3 cellular contexts compared by ENCODE assay signal in the genomic region with DNA sequence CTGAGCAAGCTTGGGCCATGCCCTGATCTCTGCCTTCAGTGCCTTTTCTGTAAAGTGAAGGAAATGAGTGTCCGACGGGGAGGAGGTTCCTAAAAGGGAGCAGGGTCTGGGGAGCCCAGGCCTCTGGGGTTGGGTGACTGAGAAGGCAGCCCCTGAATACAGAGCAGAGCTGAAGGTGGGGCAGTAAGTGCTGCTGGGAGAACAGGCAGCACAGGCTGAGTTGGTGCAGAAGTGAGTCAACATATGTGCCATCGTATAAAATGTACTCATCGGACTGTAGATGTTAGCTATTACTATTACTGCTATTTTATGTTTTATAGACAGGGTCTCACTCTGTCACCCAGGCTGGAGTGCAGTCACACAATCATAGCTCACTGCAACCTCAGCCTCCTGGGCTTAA.
TF ChIP-seq lines count a peak whose summit lies in the region.

No MANE protein-coding gene starts in this region.

TF ChIP-seq in SK-N-SH treated with all-trans-retinoic acid at 6 μM for 48 hours, 23 proteins besides CTCF, POLR2A, EP300 and RAD21:
- TF ChIP-seq ZFP30 (CRISPR knock-in tag; IDR thresholded peaks at IDR 0.05) (no peak), BACH2 (CRISPR knock-in tag; IDR thresholded peaks at IDR 0.05; ENCODE audit: borderline replicate concordance) (no peak), PPARA (CRISPR knock-in tag; IDR thresholded peaks at IDR 0.05; ENCODE audit: borderline replicate concordance) (no peak), ZNF8 (CRISPR knock-in tag; IDR thresholded peaks at IDR 0.05) (no peak), GLIS3 (CRISPR knock-in tag; IDR thresholded peaks at IDR 0.05) (no peak), ISL1 (CRISPR knock-in tag; IDR thresholded peaks at IDR 0.05) (no peak), ZFP3 (CRISPR knock-in tag; IDR thresholded peaks at IDR 0.05) (no peak), TOX (CRISPR knock-in tag; IDR thresholded peaks at IDR 0.05; ENCODE audit: borderline replicate concordance) (no peak), ZNF70 (CRISPR knock-in tag; IDR thresholded peaks at IDR 0.05) (no peak)
- TF ChIP-seq, protein P1, sequence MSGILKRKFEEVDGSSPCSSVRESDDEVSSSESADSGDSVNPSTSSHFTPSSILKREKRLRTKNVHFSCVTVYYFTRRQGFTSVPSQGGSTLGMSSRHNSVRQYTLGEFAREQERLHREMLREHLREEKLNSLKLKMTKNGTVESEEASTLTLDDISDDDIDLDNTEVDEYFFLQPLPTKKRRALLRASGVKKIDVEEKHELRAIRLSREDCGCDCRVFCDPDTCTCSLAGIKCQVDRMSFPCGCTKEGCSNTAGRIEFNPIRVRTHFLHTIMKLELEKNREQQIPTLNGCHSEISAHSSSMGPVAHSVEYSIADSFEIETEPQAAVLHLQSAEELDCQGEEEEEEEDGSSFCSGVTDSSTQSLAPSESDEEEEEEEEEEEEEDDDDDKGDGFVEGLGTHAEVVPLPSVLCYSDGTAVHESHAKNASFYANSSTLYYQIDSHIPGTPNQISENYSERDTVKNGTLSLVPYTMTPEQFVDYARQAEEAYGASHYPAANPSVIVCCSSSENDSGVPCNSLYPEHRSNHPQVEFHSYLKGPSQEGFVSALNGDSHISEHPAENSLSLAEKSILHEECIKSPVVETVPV (CRISPR knock-in tag; IDR thresholded peaks at IDR 0.05) = no peak
- TF ChIP-seq, protein P2, sequence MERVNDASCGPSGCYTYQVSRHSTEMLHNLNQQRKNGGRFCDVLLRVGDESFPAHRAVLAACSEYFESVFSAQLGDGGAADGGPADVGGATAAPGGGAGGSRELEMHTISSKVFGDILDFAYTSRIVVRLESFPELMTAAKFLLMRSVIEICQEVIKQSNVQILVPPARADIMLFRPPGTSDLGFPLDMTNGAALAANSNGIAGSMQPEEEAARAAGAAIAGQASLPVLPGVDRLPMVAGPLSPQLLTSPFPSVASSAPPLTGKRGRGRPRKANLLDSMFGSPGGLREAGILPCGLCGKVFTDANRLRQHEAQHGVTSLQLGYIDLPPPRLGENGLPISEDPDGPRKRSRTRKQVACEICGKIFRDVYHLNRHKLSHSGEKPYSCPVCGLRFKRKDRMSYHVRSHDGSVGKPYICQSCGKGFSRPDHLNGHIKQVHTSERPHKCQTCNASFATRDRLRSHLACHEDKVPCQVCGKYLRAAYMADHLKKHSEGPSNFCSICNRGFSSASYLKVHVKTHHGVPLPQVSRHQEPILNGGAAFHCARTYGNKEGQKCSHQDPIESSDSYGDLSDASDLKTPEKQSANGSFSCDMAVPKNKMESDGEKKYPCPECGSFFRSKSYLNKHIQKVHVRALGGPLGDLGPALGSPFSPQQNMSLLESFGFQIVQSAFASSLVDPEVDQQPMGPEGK (CRISPR knock-in tag; IDR thresholded peaks at IDR 0.05; ENCODE audit: borderline replicate concordance) = no peak

TF ChIP-seq in SK-N-SH, 30 proteins besides CTCF, POLR2A, EP300 and RAD21:
- TF ChIP-seq FOSL2 (IDR thresholded peaks at IDR 0.05; ENCODE audit: borderline replicate concordance, low read depth) (no peak), GABPA (IDR thresholded peaks at IDR 0.05; ENCODE audit: low read depth) (no peak), TEAD4 (IDR thresholded peaks at IDR 0.05; ENCODE audit: borderline replicate concordance, insufficient read depth) (no peak), TCF12 (IDR thresholded peaks at IDR 0.05) (no peak), MEF2A (IDR thresholded peaks at IDR 0.05; ENCODE audit: borderline replicate concordance, low read depth) (no peak), FOXM1 (IDR thresholded peaks at IDR 0.05; ENCODE audit: low read depth) (no peak), TAF1 (IDR thresholded peaks at IDR 0.05; ENCODE audit: borderline replicate concordance, low read depth, low read length) (no peak), SIN3A (IDR thresholded peaks at IDR 0.05; ENCODE audit: borderline replicate concordance, low read depth, low read length) (no peak), CHD2 (IDR thresholded peaks at IDR 0.05; ENCODE audit: low read length, partially characterized antibody) (no peak), EZH2phosphoT487 (IDR thresholded peaks at IDR 0.05; ENCODE audit: borderline replicate concordance, low read depth) (no peak), MXI1 (IDR thresholded peaks at IDR 0.05; ENCODE audit: low read depth, low read length) (no peak)
- TF ChIP-seq, protein P3, sequence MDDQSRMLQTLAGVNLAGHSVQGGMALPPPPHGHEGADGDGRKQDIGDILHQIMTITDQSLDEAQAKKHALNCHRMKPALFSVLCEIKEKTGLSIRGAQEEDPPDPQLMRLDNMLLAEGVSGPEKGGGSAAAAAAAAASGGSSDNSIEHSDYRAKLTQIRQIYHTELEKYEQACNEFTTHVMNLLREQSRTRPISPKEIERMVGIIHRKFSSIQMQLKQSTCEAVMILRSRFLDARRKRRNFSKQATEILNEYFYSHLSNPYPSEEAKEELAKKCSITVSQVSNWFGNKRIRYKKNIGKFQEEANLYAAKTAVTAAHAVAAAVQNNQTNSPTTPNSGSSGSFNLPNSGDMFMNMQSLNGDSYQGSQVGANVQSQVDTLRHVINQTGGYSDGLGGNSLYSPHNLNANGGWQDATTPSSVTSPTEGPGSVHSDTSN (IDR thresholded peaks at IDR 0.05) = no peak

TF ChIP-seq in IMR-90, 13 proteins besides CTCF, POLR2A, EP300 and RAD21:
- TF ChIP-seq SMC3 (IDR thresholded peaks at IDR 0.05; ENCODE audit: low read depth, low read length) (no peak), FOS (IDR thresholded peaks at IDR 0.05; ENCODE audit: low read depth, low read length) (no peak), BHLHE40 (IDR thresholded peaks at IDR 0.05; ENCODE audit: low read depth, low read length) (no peak), CHD1 (IDR thresholded peaks at IDR 0.05; ENCODE audit: low read depth, low read length) (no peak), MAZ (IDR thresholded peaks at IDR 0.05; ENCODE audit: borderline replicate concordance, low read depth, low read length) (no peak), CEBPB (IDR thresholded peaks at IDR 0.05; ENCODE audit: low read depth, low read length) (no peak), RFX5 (IDR thresholded peaks at IDR 0.05; ENCODE audit: low read depth, low read length) (no peak), MAFK (IDR thresholded peaks at IDR 0.05; ENCODE audit: low read depth, low read length) (no peak), MXI1 (IDR thresholded peaks at IDR 0.05; ENCODE audit: borderline replicate concordance, low read depth, low read length) (no peak), RCOR1 (IDR thresholded peaks at IDR 0.05; ENCODE audit: insufficient replicate concordance, low read length) (no peak), NFE2L2 (IDR thresholded peaks at IDR 0.05; ENCODE audit: low read depth, low read length) (no peak)
- TF ChIP-seq, protein P4, sequence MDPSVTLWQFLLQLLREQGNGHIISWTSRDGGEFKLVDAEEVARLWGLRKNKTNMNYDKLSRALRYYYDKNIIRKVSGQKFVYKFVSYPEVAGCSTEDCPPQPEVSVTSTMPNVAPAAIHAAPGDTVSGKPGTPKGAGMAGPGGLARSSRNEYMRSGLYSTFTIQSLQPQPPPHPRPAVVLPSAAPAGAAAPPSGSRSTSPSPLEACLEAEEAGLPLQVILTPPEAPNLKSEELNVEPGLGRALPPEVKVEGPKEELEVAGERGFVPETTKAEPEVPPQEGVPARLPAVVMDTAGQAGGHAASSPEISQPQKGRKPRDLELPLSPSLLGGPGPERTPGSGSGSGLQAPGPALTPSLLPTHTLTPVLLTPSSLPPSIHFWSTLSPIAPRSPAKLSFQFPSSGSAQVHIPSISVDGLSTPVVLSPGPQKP (IDR thresholded peaks at IDR 0.05; ENCODE audit: borderline replicate concordance, low read depth, low read length) = no peak
- TF ChIP-seq, protein P5, sequence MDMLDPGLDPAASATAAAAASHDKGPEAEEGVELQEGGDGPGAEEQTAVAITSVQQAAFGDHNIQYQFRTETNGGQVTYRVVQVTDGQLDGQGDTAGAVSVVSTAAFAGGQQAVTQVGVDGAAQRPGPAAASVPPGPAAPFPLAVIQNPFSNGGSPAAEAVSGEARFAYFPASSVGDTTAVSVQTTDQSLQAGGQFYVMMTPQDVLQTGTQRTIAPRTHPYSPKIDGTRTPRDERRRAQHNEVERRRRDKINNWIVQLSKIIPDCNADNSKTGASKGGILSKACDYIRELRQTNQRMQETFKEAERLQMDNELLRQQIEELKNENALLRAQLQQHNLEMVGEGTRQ (IDR thresholded peaks at IDR 0.05; ENCODE audit: low read depth, low read length) = no peak
